Comparison of ENCODE assay signal across 13 cellular contexts in genomic region chr2:153870308-153870707, GRCh38. TPM values are rescaled to one million over a fixed set of nuclear protein-coding genes. Genes with fewer than 3 reads are reported as not detected.
DNase-seq lines count a peak whose midpoint lies in the region; ATAC-seq and TF ChIP-seq lines count a peak whose summit lies in the region.
"Had no signal": no experiment of that assay in that cellular context is flagged by ENCODE, and none has a peak within 500 bp of the region (broad histone marks: within the 10 kb centered on the region; RNA-seq: fewer than 3 reads in every experiment).

No MANE protein-coding gene starts in this region.

- H3K9me2 ChIP-seq in PC-9 (ENCODE audit: insufficient read depth), result no peaks in the 10 kb centered on the region
- H3K9me2 ChIP-seq in hepatocyte (replicated peaks; ENCODE audit: insufficient read depth), result no peaks in the 10 kb centered on the region

- H3K27me3 ChIP-seq in PC-9 (ENCODE audit: insufficient read depth, low read depth) (no peaks in the 10 kb centered on the region), hepatocyte (peaks cover 21% of the 10 kb centered on the region), spleen (replicated peaks in 1 of 7) (peaks cover 0 to 45% (median 27%) of the 10 kb centered on the region in 7 donors)

- CTCF ChIA-PET in PC-9 (lab: Charles Lee), result no interaction called here

- no peaks in the 10 kb centered on the region for H3K4me1 ChIP-seq in PC-9 (replicated peaks; ENCODE audit: insufficient read depth)
- H3K4me1 ChIP-seq in hepatocyte (ENCODE audit: insufficient read depth), result no peaks in the 10 kb centered on the region
- H3K4me1 ChIP-seq in spleen, result peaks cover 0 to 6% (median 0%) of the 10 kb centered on the region in 6 donors

- H3K4me3 Mint-ChIP-seq in stimulated activated naive CD8-positive, alpha-beta T cell treated with anti-CD3 and anti-CD28 coated beads, Interleukin-15, amount 100 ng/mL, for 72 hours, result no peak overlapping the region
- H3K4me3 Mint-ChIP-seq: naive B cell had no signal

- ATAC-seq in stimulated activated naive CD8-positive, alpha-beta T cell treated with anti-CD3 and anti-CD28 coated beads, Interleukin-15, amount 100 ng/mL, for 72 hours, result no peak

- H3K36me3 ChIP-seq in PC-9 (ENCODE audit: low read depth), result no peaks in the 10 kb centered on the region
- no peaks in the 10 kb centered on the region for H3K36me3 ChIP-seq in hepatocyte (replicated peaks; ENCODE audit: insufficient read depth, low read depth)
- H3K36me3 ChIP-seq in spleen, result no peaks in the 10 kb centered on the region

- TF ChIP-seq CTCF in 22Rv1 (IDR thresholded peaks at IDR 0.05) (peak; percentile 27; the same call in 1 of the 2 replicates), PC-9 (conservative IDR thresholded peaks at IDR 0.05) (peak; percentile 37; the same call in 1 of the 2 replicates), hepatocyte (IDR thresholded peaks at IDR 0.05; ENCODE audit: poor library complexity) (peak; percentile 23), spleen (IDR thresholded peaks at IDR 0.05 in 8 of 11, conservative IDR thresholded peaks at IDR 0.05 in 3 of 11) (no peak)

- H3K4me3 ChIP-seq in PC-9, result no peak overlapping the region
- no peak overlapping the region for H3K4me3 ChIP-seq in hepatocyte
- H3K4me3 ChIP-seq in spleen, result no peak overlapping the region

- no peaks in the 10 kb centered on the region for H3K9me3 ChIP-seq in PC-9 (ENCODE audit: insufficient read depth, low read depth)
- H3K9me3 ChIP-seq in hepatocyte (ENCODE audit: low read depth), result no peaks in the 10 kb centered on the region
- no peaks in the 10 kb centered on the region for H3K9me3 ChIP-seq in spleen

- no TSS peak for BruUV-seq in PC-9 (replicated peaks; lab: Mats Ljungman, UMichigan)

- H3K79me2 ChIP-seq in PC-9 (ENCODE audit: low read depth), result no peaks in the 10 kb centered on the region
- peaks cover 7% of the 10 kb centered on the region for H3K79me2 ChIP-seq in hepatocyte

- H3K27me3 Mint-ChIP-seq in stimulated activated naive CD8-positive, alpha-beta T cell treated with anti-CD3 and anti-CD28 coated beads, Interleukin-15, amount 100 ng/mL, for 72 hours, result peaks cover 33% of the 10 kb centered on the region

- DNase-seq in HT1080 (ENCODE audit: low read depth) (peak; percentile 23), PC-9 (no peak), hepatocyte (ENCODE audit: low spot score) (peak; percentile 23), nucleus accumbens (lab: John Stamatoyannopoulos, UW) (no peak), spleen (no peak), NOMO-1 treated with DMSO at 0.1 percent for 48 hours (lab: John Stamatoyannopoulos, UW; ENCODE audit: unreplicated experiment) (no peak)
- DNase-seq in stimulated activated naive CD8-positive, alpha-beta T cell treated with anti-CD3 and anti-CD28 coated beads, Interleukin-15, amount 100 ng/mL, for 72 hours, result no peak
- DNase-seq: naive B cell; OCI-M1; stimulated activated naive CD4-positive, alpha-beta T cell treated with Interleukin-2 at 50 U/mL for 16 hours; T-helper 9 cell had no signal

- no peak for TF ChIP-seq POLR2A in spleen (IDR thresholded peaks at IDR 0.05)

- H3K27ac ChIP-seq in 22Rv1 (no peak overlapping the region), PC-9 (no peak overlapping the region), hepatocyte (no peak overlapping the region), spleen (no peak overlapping the region)

- H2AFZ ChIP-seq in PC-9, result no peak overlapping the region
- no peak overlapping the region for H2AFZ ChIP-seq in hepatocyte

- peaks cover 7% of the 10 kb centered on the region for H3K4me1 Mint-ChIP-seq in stimulated activated naive CD8-positive, alpha-beta T cell treated with anti-CD3 and anti-CD28 coated beads, Interleukin-15, amount 100 ng/mL, for 72 hours

- WGBS in hepatocyte (ENCODE audit: low lambda C conversion rate, missing lambda C conversion rate), result 44% methylated on average over 3 of the region's 3 CpGs
- WGBS in spleen, 5 donors, result 69 to 81% (median 73%) methylated on average over 3 of the region's 3 CpGs

- POLR2A ChIA-PET in PC-9 (lab: Charles Lee; ENCODE audit: unreplicated experiment), result no interaction called here

- H3K9me3 Mint-ChIP-seq in stimulated activated naive CD8-positive, alpha-beta T cell treated with anti-CD3 and anti-CD28 coated beads, Interleukin-15, amount 100 ng/mL, for 72 hours, result peaks cover 0 to 5% of the 10 kb centered on the region in 2 donors

- intact Hi-C loops in PC-9 (cut with micrococcal nuclease; ENCODE audit: unreplicated experiment), result loop anchor here (5.0 kb wide), 1 partner anchor 507 kb away; no protein-coding TSS in a partner anchor
- intact Hi-C loops in spleen (cut with DNase I; ENCODE audit: low total_unique reads), result no loop called here

- H3K27ac Mint-ChIP-seq in stimulated activated naive CD8-positive, alpha-beta T cell treated with anti-CD3 and anti-CD28 coated beads, Interleukin-15, amount 100 ng/mL, for 72 hours, result no peak overlapping the region
- H3K27ac Mint-ChIP-seq: naive B cell had no signal

- 0 out of 2 replicates have a peak, but pooled peaks cover 6% of the 10 kb centered on the region for H3F3A ChIP-seq in PC-9 (ENCODE audit: insufficient read depth, low read depth)

- H3K4me2 ChIP-seq in PC-9 (peak overlapping the region; percentile 75; the same call in 1 of the 2 replicates), hepatocyte (peak overlapping the region; percentile 95)

- no peaks in the 10 kb centered on the region; the same call in 1 of the 2 replicates for H4K20me1 ChIP-seq in PC-9 (ENCODE audit: insufficient read depth)
- H4K20me1 ChIP-seq in hepatocyte (ENCODE audit: insufficient read depth, poor library complexity, severe bottlenecking), result no peaks in the 10 kb centered on the region

RNA-seq across cellular contexts. Expression of gene GALNT13, which starts 1.4 kb away (rescaled TPM):
- total RNA-seq in HT1080 (2014; rRNA removed; shearing (Covaris generic)), result 0.21 and 0.33 TPM in 2 replicates
- 0.53 and 0.94 TPM in 2 replicates for polyA plus RNA-seq in HT1080 (2015; cell fraction: cytosol; rRNA removed)
- polyA plus RNA-seq in HT1080 (2015; cell fraction: nucleus; rRNA removed), result 0.33 and 0.40 TPM in 2 replicates
- total RNA-seq in PC-9 (2021) (3.6 and 4.0 TPM in 2 replicates), hepatocyte (21.0 and 53.5 TPM in 2 replicates), spleen (under 1 TPM in 3 of 7 donors, not detected in 4; 0.09 to 0.61 (median 0.13) TPM)
- polyA plus RNA-seq in hepatocyte (21.2 and 25.6 TPM in 2 replicates), spleen (under 1 TPM in 1 of 3 donors, not detected in 2; 0.02 TPM)
- total RNA-seq: endothelial cell of umbilical vein had no signal

Comparison
In these comparisons a context has a peak if more than half of its experiments do, and no peak if none do; other contexts are left out.
1. CTCF ChIP-seq: peak in 22Rv1 (single experiment), PC-9 (single experiment) and hepatocyte (single experiment); none in spleen (0 of 11).
2. DNase-seq: peak in HT1080 (single experiment) and hepatocyte (single experiment); none in PC-9 (0 of 2), nucleus accumbens (0 of 56), stimulated activated naive CD8-positive, alpha-beta T cell treated with anti-CD3 and anti-CD28 coated beads, Interleukin-15, amount 100 ng/mL, for 72 hours (0 of 2), spleen (single experiment) and NOMO-1 treated with DMSO at 0.1 percent for 48 hours (single experiment).